In genomic region chr2:191259001-191259400, GRCh38 we compare ENCODE assay signal across 31 cellular contexts.
"Had no signal": no experiment of that assay in that cellular context is flagged by ENCODE, and none has a peak within 500 bp of the region (broad histone marks: within the 10 kb centered on the region; RNA-seq: fewer than 3 reads in every experiment).

No MANE protein-coding gene starts in this region.

- H3K27ac Mint-ChIP-seq: activated CD4-positive, alpha-beta memory T cell treated with anti-CD3 and anti-CD28 coated beads, Interleukin-2, amount 10 ng/mL, durations not matched to agents 7 days and 5 days; activated CD4-positive, alpha-beta T cell treated with anti-CD3 and anti-CD28 coated beads, Interleukin-2, amount 10 ng/mL, durations not matched to agents 7 days and 5 days; activated naive CD4-positive, alpha-beta T cell treated with anti-CD3 and anti-CD28 coated beads, Interleukin-2, amount 10 ng/mL, durations not matched to agents 7 days and 5 days; activated naive CD4-positive, alpha-beta T cell treated with anti-CD3 and anti-CD28 coated beads, Interleukin-2, amount 50 U/mL, for 72 hours; activated T-cell treated with anti-CD3 and anti-CD28 coated beads, Interleukin-2, amount 50 U/mL, for 24 hours; activated T-cell treated with anti-CD3 and anti-CD28 coated beads, Interleukin-2, amount 50 U/mL, for 72 hours; dendritic cell treated with granulocyte-macrophage colony-stimulating factor and Interleukin-4, amounts not matched to agents 40 ng/mL and 50 ng/mL, for 4 days; endodermal cell; WTC11 had no signal

- ATAC-seq: activated naive CD4-positive, alpha-beta T cell treated with anti-CD3 and anti-CD28 coated beads, Interleukin-2, amount 50 U/mL, for 72 hours; activated T-cell treated with anti-CD3 and anti-CD28 coated beads, Interleukin-2, amount 50 U/mL, for 72 hours; foreskin keratinocyte; gastrocnemius medialis; heart left ventricle; WTC11 had no signal

- H3K27me3 Mint-ChIP-seq: activated CD4-positive, alpha-beta T cell treated with anti-CD3 and anti-CD28 coated beads, Interleukin-2, amount 10 ng/mL, durations not matched to agents 7 days and 5 days; activated naive CD8-positive, alpha-beta T cell treated with anti-CD3 and anti-CD28 coated beads, Interleukin-2, amount 10 ng/mL, durations not matched to agents 7 days and 5 days; activated T-cell treated with anti-CD3 and anti-CD28 coated beads, Interleukin-2, amount 50 U/mL, for 24 hours; dendritic cell treated with granulocyte-macrophage colony-stimulating factor and Interleukin-4, amounts not matched to agents 40 ng/mL and 50 ng/mL, for 4 days had no signal

- H3K27ac ChIP-seq: ascending aorta, coronary artery, dorsolateral prefrontal cortex, esophagus muscularis mucosa, foreskin keratinocyte, gastrocnemius medialis, heart left ventricle, VCaP had no signal

- H3K9me3 Mint-ChIP-seq: activated CD4-positive, alpha-beta memory T cell treated with anti-CD3 and anti-CD28 coated beads, Interleukin-2, amount 10 ng/mL, durations not matched to agents 7 days and 5 days; activated CD4-positive, alpha-beta T cell treated with anti-CD3 and anti-CD28 coated beads, Interleukin-2, amount 10 ng/mL, durations not matched to agents 7 days and 5 days; activated naive CD4-positive, alpha-beta T cell treated with anti-CD3 and anti-CD28 coated beads, Interleukin-2, amount 10 ng/mL, durations not matched to agents 7 days and 5 days; activated naive CD4-positive, alpha-beta T cell treated with anti-CD3 and anti-CD28 coated beads, Interleukin-2, amount 50 U/mL, for 72 hours; activated naive CD8-positive, alpha-beta T cell treated with anti-CD3 and anti-CD28 coated beads, Interleukin-2, amount 10 ng/mL, durations not matched to agents 7 days and 5 days; activated T-cell treated with anti-CD3 and anti-CD28 coated beads, Interleukin-2, amount 50 U/mL, for 24 hours; activated T-cell treated with anti-CD3 and anti-CD28 coated beads, Interleukin-2, amount 50 U/mL, for 72 hours; central memory CD8-positive, alpha-beta T cell; dendritic cell treated with granulocyte-macrophage colony-stimulating factor and Interleukin-4, amounts not matched to agents 40 ng/mL and 50 ng/mL, for 4 days; endodermal cell; WTC11 had no signal

- H3K4me3 ChIP-seq: ascending aorta, coronary artery, dorsolateral prefrontal cortex, esophagus muscularis mucosa, gastrocnemius medialis, heart left ventricle had no signal

- H3K9me3 ChIP-seq: ascending aorta, esophagus muscularis mucosa, gastrocnemius medialis, heart left ventricle had no signal

- DNase-seq: activated CD4-positive, alpha-beta memory T cell treated with anti-CD3 and anti-CD28 coated beads, Interleukin-2, amount 10 ng/mL, durations not matched to agents 7 days and 5 days; activated CD4-positive, alpha-beta T cell treated with anti-CD3 and anti-CD28 coated beads for 1 hour; activated CD4-positive, alpha-beta T cell treated with anti-CD3 and anti-CD28 coated beads for 4 hours; activated CD4-positive, alpha-beta T cell treated with anti-CD3 and anti-CD28 coated beads, Interleukin-2, amount 10 ng/mL, durations not matched to agents 7 days and 5 days; activated CD4-positive, alpha-beta T cell treated with anti-CD3 and anti-CD28 coated beads, Interleukin-2, amount 50 U/mL, for 4 hours; activated CD8-positive, alpha-beta memory T cell treated with anti-CD3 and anti-CD28 coated beads, Interleukin-2, amount 50 U/mL, for 48 hours; activated gamma-delta T cell; activated naive CD4-positive, alpha-beta T cell; activated naive CD4-positive, alpha-beta T cell treated with anti-CD3 and anti-CD28 coated beads, Interleukin-2, amount 10 ng/mL, durations not matched to agents 7 days and 5 days; activated naive CD8-positive, alpha-beta T cell treated with anti-CD3 and anti-CD28 coated beads, Interleukin-2, amount 10 ng/mL, durations not matched to agents 7 days and 5 days; activated T-cell treated with anti-CD3 and anti-CD28 coated beads for 4 hours; activated T-cell treated with anti-CD3 and anti-CD28 coated beads, Interleukin-2, amount 50 U/mL, for 24 hours; activated T-cell treated with anti-CD3 and anti-CD28 coated beads, Interleukin-2, amount 50 U/mL, for 72 hours; dorsolateral prefrontal cortex; effector memory CD4-positive, alpha-beta T cell; endodermal cell; erythroblast; foreskin keratinocyte; gastrocnemius medialis; glutamatergic neuron; heart left ventricle; T-helper 2 cell had no signal

- H3K4me3 Mint-ChIP-seq: activated CD4-positive, alpha-beta memory T cell treated with anti-CD3 and anti-CD28 coated beads, Interleukin-2, amount 10 ng/mL, durations not matched to agents 7 days and 5 days; activated CD4-positive, alpha-beta T cell treated with anti-CD3 and anti-CD28 coated beads, Interleukin-2, amount 10 ng/mL, durations not matched to agents 7 days and 5 days; activated naive CD4-positive, alpha-beta T cell treated with anti-CD3 and anti-CD28 coated beads, Interleukin-2, amount 10 ng/mL, durations not matched to agents 7 days and 5 days; activated naive CD8-positive, alpha-beta T cell treated with anti-CD3 and anti-CD28 coated beads, Interleukin-2, amount 10 ng/mL, durations not matched to agents 7 days and 5 days; activated T-cell treated with anti-CD3 and anti-CD28 coated beads, Interleukin-2, amount 50 U/mL, for 24 hours; activated T-cell treated with anti-CD3 and anti-CD28 coated beads, Interleukin-2, amount 50 U/mL, for 72 hours; brain; central memory CD8-positive, alpha-beta T cell; dendritic cell treated with granulocyte-macrophage colony-stimulating factor and Interleukin-4, amounts not matched to agents 40 ng/mL and 50 ng/mL, for 4 days; endodermal cell; WTC11 had no signal

- H3K27me3 ChIP-seq: ascending aorta, dorsolateral prefrontal cortex, esophagus muscularis mucosa, foreskin keratinocyte, gastrocnemius medialis, heart left ventricle had no signal

- H3K36me3 ChIP-seq: ascending aorta, esophagus muscularis mucosa, gastrocnemius medialis, heart left ventricle had no signal

- H3K4me1 Mint-ChIP-seq: activated CD4-positive, alpha-beta memory T cell treated with anti-CD3 and anti-CD28 coated beads, Interleukin-2, amount 10 ng/mL, durations not matched to agents 7 days and 5 days; activated CD4-positive, alpha-beta T cell treated with anti-CD3 and anti-CD28 coated beads, Interleukin-2, amount 10 ng/mL, durations not matched to agents 7 days and 5 days; activated naive CD4-positive, alpha-beta T cell treated with anti-CD3 and anti-CD28 coated beads, Interleukin-2, amount 10 ng/mL, durations not matched to agents 7 days and 5 days; activated naive CD8-positive, alpha-beta T cell treated with anti-CD3 and anti-CD28 coated beads, Interleukin-2, amount 10 ng/mL, durations not matched to agents 7 days and 5 days; central memory CD8-positive, alpha-beta T cell had no signal

- H3K36me3 Mint-ChIP-seq: activated naive CD4-positive, alpha-beta T cell treated with anti-CD3 and anti-CD28 coated beads, Interleukin-2, amount 10 ng/mL, durations not matched to agents 7 days and 5 days; activated naive CD4-positive, alpha-beta T cell treated with anti-CD3 and anti-CD28 coated beads, Interleukin-2, amount 50 U/mL, for 72 hours; activated naive CD8-positive, alpha-beta T cell treated with anti-CD3 and anti-CD28 coated beads, Interleukin-2, amount 10 ng/mL, durations not matched to agents 7 days and 5 days; brain; WTC11 had no signal
